ENCODE assay signal across 20 cellular contexts in genomic region chr21:45507888-45508508, GRCh38. TPM values are rescaled to one million over a fixed set of nuclear protein-coding genes. Genes with fewer than 3 reads are reported as not detected.
DNase-seq lines count a peak whose midpoint lies in the region; ATAC-seq, FAIRE-seq and TF ChIP-seq lines count a peak whose summit lies in the region.
"Had no signal": no experiment of that assay in that cellular context is flagged by ENCODE, and none has a peak within 500 bp of the region (broad histone marks: within the 10 kb centered on the region; RNA-seq: fewer than 3 reads in every experiment).

No MANE protein-coding gene starts in this region.

- in situ Hi-C loops in mammary epithelial cell (cut with MboI; ENCODE audit: low sequenced_read_pairs in 2 of 2) (no loop called here), brain microvascular endothelial cell (cut with HindIII; ENCODE audit: low pct_ligation_motif_present, low sequenced_read_pairs) (no loop called here)

- H3K27me3 ChIP-seq in right atrium auricular region = no peaks in the 10 kb centered on the region
- H3K27me3 ChIP-seq in mammary epithelial cell (ENCODE audit: insufficient read depth, low read length) = no peaks in the 10 kb centered on the region
- H3K27me3 ChIP-seq in brain microvascular endothelial cell (replicated peaks) = no peaks in the 10 kb centered on the region
- H3K27me3 ChIP-seq: neural progenitor cell, vagina had no signal

- H3K9ac ChIP-seq in kidney (ENCODE audit: low read length in 2 of 2) = no peak overlapping the region
- no peak overlapping the region for H3K9ac ChIP-seq in mammary epithelial cell (ENCODE audit: insufficient read depth, low read length)
- H3K9ac ChIP-seq: neural progenitor cell had no signal

- dilution Hi-C loops in mammary epithelial cell (cut with HindIII; ENCODE audit: low sequenced_read_pairs) = no loop called here

- intact Hi-C loops in Right ventricle myocardium inferior (cut with DNase I) (no loop called here), kidney (cut with DNase I) (no loop called here), mammary epithelial cell (cut with micrococcal nuclease) (no loop called here)
- intact Hi-C loops in activated T-helper 1 cell treated with anti-CD3 and anti-CD28 coated beads, Interleukin-12 subunit alpha, Interleukin-12 subunit beta, Interleukin-2, Interleukin-4 antibody, amounts not matched to agents 30 ng/mL and 10 ng/mL and 1 ng/mL, durations not matched to agents 14 hours and 24 hours and 36 hours (cut with micrococcal nuclease) = no loop called here

- H3K27ac ChIP-seq in right atrium auricular region (no peak overlapping the region), kidney (ENCODE audit: low read depth in 2 of 2, low read length in 2 of 2) (no peak overlapping the region), mammary epithelial cell (ENCODE audit: insufficient read depth, low read depth, low read length) (no peak overlapping the region), brain microvascular endothelial cell (no peak overlapping the region)
- H3K27ac ChIP-seq: vagina had no signal

- no peaks in the 10 kb centered on the region for H3K9me3 Mint-ChIP-seq in activated T-helper 1 cell treated with anti-CD3 and anti-CD28 coated beads, Interleukin-12 subunit alpha, Interleukin-12 subunit beta, Interleukin-2, Interleukin-4 antibody, amounts not matched to agents 30 ng/mL and 10 ng/mL and 1 ng/mL, durations not matched to agents 14 hours and 24 hours and 36 hours
- H3K9me3 Mint-ChIP-seq in stimulated activated memory B cell treated with anti-CD40 and anti-IgM and Interleukin-4, amounts not matched to agents 10 μg/mL and 1 μg/mL and 100 μg/mL, for 72 hours = no peaks in the 10 kb centered on the region
- H3K9me3 Mint-ChIP-seq: neural progenitor cell had no signal

- CTCF ChIA-PET in mammary epithelial cell (lab: Charles Lee; ENCODE audit: low non-redundant PET) = no interaction called here

- H3K4me2 ChIP-seq in mammary epithelial cell (ENCODE audit: insufficient read depth, low read depth, low read length) = no peak overlapping the region
- H3K4me2 ChIP-seq: neural progenitor cell had no signal

- H4K20me1 ChIP-seq in mammary epithelial cell (ENCODE audit: insufficient read depth, low read length) = peaks cover 4% of the 10 kb centered on the region

- no peaks in the 10 kb centered on the region for H3K27me3 Mint-ChIP-seq in activated T-helper 1 cell treated with anti-CD3 and anti-CD28 coated beads, Interleukin-12 subunit alpha, Interleukin-12 subunit beta, Interleukin-2, Interleukin-4 antibody, amounts not matched to agents 30 ng/mL and 10 ng/mL and 1 ng/mL, durations not matched to agents 14 hours and 24 hours and 36 hours (ENCODE audit: insufficient read depth)
- no peaks in the 10 kb centered on the region for H3K27me3 Mint-ChIP-seq in stimulated activated memory B cell treated with anti-CD40 and anti-IgM and Interleukin-4, amounts not matched to agents 10 μg/mL and 1 μg/mL and 100 μg/mL, for 72 hours
- H3K27me3 Mint-ChIP-seq: IgD-negative memory B cell had no signal

- no peaks in the 10 kb centered on the region for H3K36me3 Mint-ChIP-seq in activated T-helper 1 cell treated with anti-CD3 and anti-CD28 coated beads, Interleukin-12 subunit alpha, Interleukin-12 subunit beta, Interleukin-2, Interleukin-4 antibody, amounts not matched to agents 30 ng/mL and 10 ng/mL and 1 ng/mL, durations not matched to agents 14 hours and 24 hours and 36 hours (ENCODE audit: low read depth)
- H3K36me3 Mint-ChIP-seq in stimulated activated memory B cell treated with anti-CD40 and anti-IgM and Interleukin-4, amounts not matched to agents 10 μg/mL and 1 μg/mL and 100 μg/mL, for 72 hours = no peaks in the 10 kb centered on the region
- H3K36me3 Mint-ChIP-seq: IgD-negative memory B cell had no signal

- no peak overlapping the region for H2AFZ ChIP-seq in mammary epithelial cell (ENCODE audit: low read depth, low read length)
- H2AFZ ChIP-seq: neural progenitor cell had no signal

- H3K4me1 ChIP-seq in right atrium auricular region = no peaks in the 10 kb centered on the region
- H3K4me1 ChIP-seq in kidney (ENCODE audit: control insufficient read depth in 1 of 2, insufficient read depth in 1 of 2, low read depth in 1 of 2, low read length in 2 of 2) = no peaks in the 10 kb centered on the region
- H3K4me1 ChIP-seq in mammary epithelial cell (ENCODE audit: insufficient read depth, low read length) = no peaks in the 10 kb centered on the region
- H3K4me1 ChIP-seq: vagina had no signal

- H3K4me3 Mint-ChIP-seq in activated T-helper 1 cell treated with anti-CD3 and anti-CD28 coated beads, Interleukin-12 subunit alpha, Interleukin-12 subunit beta, Interleukin-2, Interleukin-4 antibody, amounts not matched to agents 30 ng/mL and 10 ng/mL and 1 ng/mL, durations not matched to agents 14 hours and 24 hours and 36 hours = no peak overlapping the region
- no peak overlapping the region for H3K4me3 Mint-ChIP-seq in stimulated activated memory B cell treated with anti-CD40 and anti-IgM and Interleukin-4, amounts not matched to agents 10 μg/mL and 1 μg/mL and 100 μg/mL, for 72 hours
- H3K4me3 Mint-ChIP-seq: neural progenitor cell had no signal

- H3K9me3 ChIP-seq in right atrium auricular region (no peaks in the 10 kb centered on the region), kidney (ENCODE audit: control insufficient read depth in 1 of 2, low read length in 2 of 2) (no peaks in the 10 kb centered on the region), mammary epithelial cell (replicated peaks; ENCODE audit: insufficient read depth, low read length) (no peaks in the 10 kb centered on the region)
- H3K9me3 ChIP-seq: vagina had no signal

- H3K4me3 ChIP-seq in right atrium auricular region = no peak overlapping the region
- no peak overlapping the region for H3K4me3 ChIP-seq in kidney (ENCODE audit: low read length in 2 of 2)
- H3K4me3 ChIP-seq in mammary epithelial cell (replicated peaks in 1 of 3; ENCODE audit: insufficient read depth in 1 of 3, low read depth in 2 of 3, low read length in 3 of 3) = no peak overlapping the region
- no peak overlapping the region for H3K4me3 ChIP-seq in brain microvascular endothelial cell (ENCODE audit: low read depth, low read length)
- H3K4me3 ChIP-seq: neural progenitor cell, vagina had no signal

- DNase-seq in Right ventricle myocardium inferior (ENCODE audit: missing footprints) (peak; percentile 22), right atrium auricular region (ENCODE audit: low spot score) (no peak), kidney (peak; percentile 26), mammary epithelial cell (no peak), brain microvascular endothelial cell (no peak)
- DNase-seq in activated T-helper 1 cell treated with anti-CD3 and anti-CD28 coated beads, Interleukin-12 subunit alpha, Interleukin-12 subunit beta, Interleukin-2, Interleukin-4 antibody, amounts not matched to agents 30 ng/mL and 10 ng/mL and 1 ng/mL, durations not matched to agents 14 hours and 24 hours and 36 hours (ENCODE audit: low spot score) = no peak
- DNase-seq in effector CD4-positive, alpha-beta T cell = no peak
- DNase-seq: activated CD4-positive, alpha-beta T cell treated with anti-CD3 and anti-CD28 coated beads, Interleukin-2, amount 50 U/mL, for 4 hours; amniotic stem cell; hypothalamus; NCI-H1694 treated with DMSO at 0.1 percent for 48 hours; NCI-H2227 treated with DMSO at 0.1 percent for 48 hours; retina had no signal

- H3K27ac Mint-ChIP-seq in activated T-helper 1 cell treated with anti-CD3 and anti-CD28 coated beads, Interleukin-12 subunit alpha, Interleukin-12 subunit beta, Interleukin-2, Interleukin-4 antibody, amounts not matched to agents 30 ng/mL and 10 ng/mL and 1 ng/mL, durations not matched to agents 14 hours and 24 hours and 36 hours = peak overlapping the region; percentile 65
- H3K27ac Mint-ChIP-seq in stimulated activated memory B cell treated with anti-CD40 and anti-IgM and Interleukin-4, amounts not matched to agents 10 μg/mL and 1 μg/mL and 100 μg/mL, for 72 hours = peak overlapping the region; percentile 5
- H3K27ac Mint-ChIP-seq: IgD-negative memory B cell had no signal

- no CpG with 5 or more reads among the region's 3 CpGs for WGBS in mammary epithelial cell (ENCODE audit: low coverage, missing lambda C conversion rate)

- H3K36me3 ChIP-seq in right atrium auricular region = peaks cover 9% of the 10 kb centered on the region
- H3K36me3 ChIP-seq in kidney (ENCODE audit: control insufficient read depth in 1 of 2, insufficient read depth in 2 of 2, low read length in 2 of 2) = peaks cover 3 to 5% of the 10 kb centered on the region in 2 donors
- no peaks in the 10 kb centered on the region for H3K36me3 ChIP-seq in mammary epithelial cell (ENCODE audit: insufficient read depth, low read length)
- H3K36me3 ChIP-seq in brain microvascular endothelial cell (replicated peaks) = peaks cover 41% of the 10 kb centered on the region
- H3K36me3 ChIP-seq: neural progenitor cell had no signal

- no peaks in the 10 kb centered on the region for H3K79me2 ChIP-seq in mammary epithelial cell (ENCODE audit: insufficient read depth, low read length)

- H3K4me1 Mint-ChIP-seq in activated T-helper 1 cell treated with anti-CD3 and anti-CD28 coated beads, Interleukin-12 subunit alpha, Interleukin-12 subunit beta, Interleukin-2, Interleukin-4 antibody, amounts not matched to agents 30 ng/mL and 10 ng/mL and 1 ng/mL, durations not matched to agents 14 hours and 24 hours and 36 hours (ENCODE audit: low read depth) = no peaks in the 10 kb centered on the region
- peaks cover 8% of the 10 kb centered on the region for H3K4me1 Mint-ChIP-seq in stimulated activated memory B cell treated with anti-CD40 and anti-IgM and Interleukin-4, amounts not matched to agents 10 μg/mL and 1 μg/mL and 100 μg/mL, for 72 hours

- ATAC-seq in Right ventricle myocardium inferior = no peak
- ATAC-seq in stimulated activated memory B cell treated with anti-CD40 and anti-IgM and Interleukin-4, amounts not matched to agents 10 μg/mL and 1 μg/mL and 100 μg/mL, for 72 hours = no peak

- BruUV-seq in mammary epithelial cell (replicated peaks; lab: Mats Ljungman, UMichigan) = no TSS peak

- TF ChIP-seq CTCF in right atrium auricular region (IDR thresholded peaks at IDR 0.05) = no peak
- TF ChIP-seq CTCF in kidney (IDR thresholded peaks at IDR 0.05; ENCODE audit: borderline replicate concordance, extremely low read depth, insufficient read depth) = no peak
- TF ChIP-seq CTCF in mammary epithelial cell (conservative IDR thresholded peaks at IDR 0.05 in 1 of 2, IDR thresholded peaks at IDR 0.05 in 1 of 2; ENCODE audit: extremely low read depth in 1 of 2, insufficient read depth in 1 of 2, low read depth in 1 of 2, low read length in 2 of 2) = no peak
- TF ChIP-seq CTCF in brain microvascular endothelial cell (IDR thresholded peaks at IDR 0.05; ENCODE audit: low read depth, low read length, missing control alignments) = no peak

- FAIRE-seq in kidney (lab: Jason Lieb, UNC) = no peak
- FAIRE-seq: GM18507, H54, RCC 7860 had no signal

RNA-seq across cellular contexts. Expression of gene SLC19A1, which starts 34.2 kb away (rescaled TPM):
- 8.2 TPM for total RNA-seq in Right ventricle myocardium inferior
- 1 to 10 TPM; 2.2 to 5.3 TPM for total RNA-seq in right atrium auricular region
- 104 and 105 TPM in 2 replicates for total RNA-seq in activated T-helper 1 cell treated with anti-CD3 and anti-CD28 coated beads, Interleukin-12 subunit alpha, Interleukin-12 subunit beta, Interleukin-2, Interleukin-4 antibody, amounts not matched to agents 30 ng/mL and 10 ng/mL and 1 ng/mL, durations not matched to agents 14 hours and 24 hours and 36 hours
- 7.2 TPM for total RNA-seq in kidney
- 5.1 TPM for polyA plus RNA-seq in kidney (ENCODE audit: insufficient read depth, low read depth, low replicate concordance)
- total RNA-seq in mammary epithelial cell = 10 to 100 TPM in 1 of 2 donors, 1 to 10 TPM in 1; 3.7 to 15.6 TPM
- polyA plus RNA-seq in mammary epithelial cell = 10.7 TPM
- polyA minus RNA-seq in mammary epithelial cell = 8.7 TPM

Comparison
In these comparisons a context has a peak if more than half of its experiments do, and no peak if none do; other contexts are left out.
1. DNase-seq: peak in Right ventricle myocardium inferior (single experiment) and kidney (single experiment); none in right atrium auricular region (single experiment), activated T-helper 1 cell treated with anti-CD3 and anti-CD28 coated beads, Interleukin-12 subunit alpha, Interleukin-12 subunit beta, Interleukin-2, Interleukin-4 antibody, amounts not matched to agents 30 ng/mL and 10 ng/mL and 1 ng/mL, durations not matched to agents 14 hours and 24 hours and 36 hours (single experiment), mammary epithelial cell (single experiment), effector CD4-positive, alpha-beta T cell (single experiment) and brain microvascular endothelial cell (single experiment).